Comparison of ENCODE assay signal across 19 cellular contexts in genomic region chr5:67425514-67425913, GRCh38.
DNase-seq lines count a peak whose midpoint lies in the region; ATAC-seq and TF ChIP-seq lines count a peak whose summit lies in the region.
"Had no signal": no experiment of that assay in that cellular context is flagged by ENCODE, and none has a peak within 500 bp of the region (broad histone marks: within the 10 kb centered on the region; RNA-seq: fewer than 3 reads in every experiment).

No MANE protein-coding gene starts in this region.

- H3K9ac ChIP-seq in mammary epithelial cell (ENCODE audit: insufficient read depth, low read length), result no peak overlapping the region
- H3K9ac ChIP-seq: KMS-11 had no signal

- H3K4me2 ChIP-seq in mammary epithelial cell (ENCODE audit: insufficient read depth, low read depth, low read length), result no peak overlapping the region
- H3K4me2 ChIP-seq: KMS-11 had no signal

- dilution Hi-C loops in mammary epithelial cell (cut with HindIII; ENCODE audit: low sequenced_read_pairs), result no loop called here

- DNase-seq in mammary epithelial cell (peak; percentile 2), breast epithelium (ENCODE audit: low spot score in 2 of 2) (no peak), astrocyte of the hippocampus (ENCODE audit: low read depth, low spot score) (peak; percentile 58), fibroblast of peridontal ligament (ENCODE audit: extremely low read depth) (peak; percentile 49), NCI-H1930 (lab: John Stamatoyannopoulos, UW) (no peak), chondrocyte (ENCODE audit: low spot score) (no peak), RWPE1 (ENCODE audit: low spot score) (no peak)
- DNase-seq in activated naive CD4-positive, alpha-beta T cell treated with anti-CD3 and anti-CD28 coated beads, Interleukin-2, amount 50 U/mL, for 72 hours (ENCODE audit: low spot score in 2 of 2), result no peak
- DNase-seq: DMS79 treated with DMSO at 0.1 percent for 48 hours, MM.1S, NCI-H1105 treated with DMSO at 0.1 percent for 48 hours, NCI-H187 treated with DMSO at 0.1 percent for 48 hours, NCI-H2171 treated with DMSO at 0.1 percent for 48 hours, NCI-H510A, NCI-H82, SHP77 had no signal

- no peak overlapping the region for H2AFZ ChIP-seq in mammary epithelial cell (ENCODE audit: low read depth, low read length)

- H3K9me3 Mint-ChIP-seq in chondrocyte (ENCODE audit: low read depth), result peaks cover 8% of the 10 kb centered on the region
- H3K9me3 Mint-ChIP-seq in activated naive CD4-positive, alpha-beta T cell treated with anti-CD3 and anti-CD28 coated beads, Interleukin-2, amount 50 U/mL, for 72 hours, result peaks cover 3 to 7% of the 10 kb centered on the region in 2 donors

- peaks cover 6% of the 10 kb centered on the region for H3K4me1 Mint-ChIP-seq in chondrocyte (ENCODE audit: low read depth)
- H3K4me1 Mint-ChIP-seq: CD14-positive monocyte had no signal

- in situ Hi-C loops in mammary epithelial cell (cut with MboI; ENCODE audit: low sequenced_read_pairs in 2 of 2), result no loop called here

- H4K20me1 ChIP-seq in mammary epithelial cell (ENCODE audit: insufficient read depth, low read length), result no peaks in the 10 kb centered on the region

- intact Hi-C loops in mammary epithelial cell (cut with micrococcal nuclease) (no loop called here), breast epithelium (cut with DNase I; ENCODE audit: low total_unique reads) (loop anchor here (2.0 kb wide), 1 partner anchor 65 kb away; no protein-coding TSS in a partner anchor)

- H3K27ac Mint-ChIP-seq in chondrocyte (ENCODE audit: unreplicated experiment), result no peak overlapping the region
- no peak overlapping the region for H3K27ac Mint-ChIP-seq in activated naive CD4-positive, alpha-beta T cell treated with anti-CD3 and anti-CD28 coated beads, Interleukin-2, amount 50 U/mL, for 72 hours
- H3K27ac Mint-ChIP-seq: CD14-positive monocyte had no signal

- H3K4me1 ChIP-seq in mammary epithelial cell (ENCODE audit: insufficient read depth, low read length) (peaks cover 5% of the 10 kb centered on the region), breast epithelium (no peaks in the 10 kb centered on the region)

- H3K27me3 Mint-ChIP-seq in chondrocyte (ENCODE audit: low read depth), result no peaks in the 10 kb centered on the region

- no peak for TF ChIP-seq POLR2A in breast epithelium (IDR thresholded peaks at IDR 0.05)

- H3K4me3 ChIP-seq in mammary epithelial cell (replicated peaks in 1 of 3; ENCODE audit: insufficient read depth in 1 of 3, low read depth in 2 of 3, low read length in 3 of 3) (no peak overlapping the region), breast epithelium (no peak overlapping the region)

- CTCF ChIA-PET in mammary epithelial cell (lab: Charles Lee; ENCODE audit: low non-redundant PET), result no interaction called here
- CTCF ChIA-PET in RWPE1 (lab: Yijun Ruan, JAX), result no interaction called here

- no peak for TF ChIP-seq CTCF in mammary epithelial cell (conservative IDR thresholded peaks at IDR 0.05 in 1 of 2, IDR thresholded peaks at IDR 0.05 in 1 of 2; ENCODE audit: extremely low read depth in 1 of 2, insufficient read depth in 1 of 2, low read depth in 1 of 2, low read length in 2 of 2)
- TF ChIP-seq CTCF in breast epithelium (IDR thresholded peaks at IDR 0.05), result no peak
- TF ChIP-seq CTCF in chondrocyte (IDR thresholded peaks at IDR 0.05), result no peak
- TF ChIP-seq CTCF in RWPE1 (conservative IDR thresholded peaks at IDR 0.05; ENCODE audit: low read depth), result no peak

- 91% methylated on average over 1 of the region's 1 CpG for WGBS in mammary epithelial cell (ENCODE audit: low coverage, missing lambda C conversion rate)

- no peaks in the 10 kb centered on the region for H3K9me3 ChIP-seq in mammary epithelial cell (replicated peaks; ENCODE audit: insufficient read depth, low read length)
- H3K9me3 ChIP-seq in breast epithelium, result no peaks in the 10 kb centered on the region

- POLR2A ChIA-PET in RWPE1 (lab: Yijun Ruan, JAX; ENCODE audit: low non-redundant PET), result no interaction called here

- H3K79me2 ChIP-seq in mammary epithelial cell (ENCODE audit: insufficient read depth, low read length), result no peaks in the 10 kb centered on the region

- H3K27me3 ChIP-seq in mammary epithelial cell (ENCODE audit: insufficient read depth, low read length), result no peaks in the 10 kb centered on the region
- H3K27me3 ChIP-seq in breast epithelium, result no peaks in the 10 kb centered on the region

- no peak overlapping the region for H3K4me3 Mint-ChIP-seq in chondrocyte (ENCODE audit: unreplicated experiment)
- H3K4me3 Mint-ChIP-seq: CD14-positive monocyte had no signal

- peaks cover 1% of the 10 kb centered on the region for H3K36me3 Mint-ChIP-seq in chondrocyte (ENCODE audit: low read depth)
- peaks cover 5 to 7% of the 10 kb centered on the region in 2 donors for H3K36me3 Mint-ChIP-seq in activated naive CD4-positive, alpha-beta T cell treated with anti-CD3 and anti-CD28 coated beads, Interleukin-2, amount 50 U/mL, for 72 hours

- no peaks in the 10 kb centered on the region for H3K36me3 ChIP-seq in mammary epithelial cell (ENCODE audit: insufficient read depth, low read length)
- no peaks in the 10 kb centered on the region for H3K36me3 ChIP-seq in breast epithelium

- no TSS peak for BruUV-seq in mammary epithelial cell (replicated peaks; lab: Mats Ljungman, UMichigan)

- no peak overlapping the region for H3K27ac ChIP-seq in mammary epithelial cell (ENCODE audit: insufficient read depth, low read depth, low read length)
- H3K27ac ChIP-seq in breast epithelium, result no peak overlapping the region
- H3K27ac ChIP-seq in RWPE1, result no peak overlapping the region
- H3K27ac ChIP-seq: 22Rv1, KMS-11 had no signal

- no peak for ATAC-seq in activated naive CD4-positive, alpha-beta T cell treated with anti-CD3 and anti-CD28 coated beads, Interleukin-2, amount 50 U/mL, for 72 hours

Comparison
In these comparisons a context has a peak if more than half of its experiments do, and no peak if none do; other contexts are left out.
1. DNase-seq: peak in mammary epithelial cell (single experiment), astrocyte of the hippocampus (single experiment) and fibroblast of peridontal ligament (single experiment); none in breast epithelium (0 of 2), NCI-H1930 (0 of 2), chondrocyte (single experiment), activated naive CD4-positive, alpha-beta T cell treated with anti-CD3 and anti-CD28 coated beads, Interleukin-2, amount 50 U/mL, for 72 hours (0 of 2) and RWPE1 (single experiment).